ENCODE assay signal across 1 cellular context in the genomic region with DNA sequence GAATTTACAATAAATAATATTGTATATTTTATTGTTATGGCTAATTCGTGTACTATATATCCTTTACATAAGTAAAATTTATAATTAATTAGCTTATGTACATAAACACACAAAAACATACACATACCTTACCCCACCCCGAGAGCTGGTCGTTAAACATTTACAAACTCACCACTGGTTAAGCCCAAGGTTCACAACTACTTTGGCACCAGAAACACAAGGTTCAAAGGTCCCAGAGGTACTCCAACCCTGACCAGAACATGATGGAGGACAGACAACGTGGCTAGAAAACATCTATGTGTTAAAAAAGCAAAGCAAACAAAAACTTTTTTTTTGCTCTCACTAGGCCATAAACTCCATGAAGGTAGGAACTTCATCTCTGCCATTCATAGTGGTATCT.
TF ChIP-seq lines count a peak whose summit lies in the region.

No MANE protein-coding gene starts in this region.

TF ChIP-seq in HepG2, 621 proteins besides CTCF, POLR2A, EP300 and RAD21 (continued from another document):
- TF ChIP-seq YEATS4 (CRISPR knock-in tag; IDR thresholded peaks at IDR 0.05; ENCODE audit: borderline replicate concordance), result peak; percentile 35; the same call in 1 of the 2 replicates
